ENCODE assay signal across 10 cellular contexts in the genomic region with DNA sequence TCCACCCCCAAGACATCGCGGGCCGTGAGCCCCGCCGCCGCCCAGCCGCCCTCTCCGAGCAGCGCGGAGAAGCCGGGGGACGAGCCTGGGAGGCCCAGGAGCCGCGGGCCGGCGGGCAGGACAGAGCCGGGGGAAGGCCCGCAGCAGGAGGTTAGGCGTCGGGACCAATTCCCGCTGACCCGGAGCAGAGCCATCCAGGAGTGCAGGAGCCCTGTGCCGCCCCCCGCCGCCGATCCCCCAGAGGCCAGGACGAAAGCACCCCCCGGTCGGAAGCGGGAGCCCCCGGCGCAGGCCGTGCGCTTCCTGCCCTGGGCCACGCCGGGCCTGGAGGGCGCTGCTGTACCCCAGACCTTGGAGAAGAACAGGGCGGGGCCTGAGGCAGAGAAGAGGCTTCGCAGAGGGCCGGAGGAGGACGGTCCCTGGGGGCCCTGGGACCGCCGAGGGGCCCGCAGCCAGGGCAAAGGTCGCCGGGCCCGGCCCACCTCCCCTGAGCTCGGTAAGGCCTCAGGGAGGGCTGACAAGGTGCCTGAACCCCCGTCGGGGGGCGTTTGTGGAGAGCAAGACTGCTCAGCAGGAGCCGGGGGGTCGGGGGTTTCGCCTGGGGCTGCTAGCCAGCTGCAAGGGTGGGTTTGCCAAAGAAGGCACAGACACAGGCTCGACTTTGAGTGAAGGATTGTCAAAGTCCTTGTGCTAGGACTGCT. TPM values are rescaled to one million over a fixed set of nuclear protein-coding genes. Genes with fewer than 3 reads are reported as not detected.
DNase-seq lines count a peak whose midpoint lies in the region; ATAC-seq lines count a peak whose summit lies in the region.
"Had no signal": no experiment of that assay in that cellular context is flagged by ENCODE, and none has a peak within 500 bp of the region (broad histone marks: within the 10 kb centered on the region; RNA-seq: fewer than 3 reads in every experiment).

No MANE protein-coding gene starts in this region.

- peak overlapping the region; percentile 52 for H3K4me3 ChIP-seq in BLaER1
- H3K4me3 ChIP-seq: breast epithelium had no signal

- ATAC-seq in HG03135 (IDR thresholded peaks at IDR 0.05; ENCODE audit: unreplicated experiment) = no peak

- peak; percentile 44 for DNase-seq in activated CD8-positive, alpha-beta memory T cell treated with anti-CD3 and anti-CD28 coated beads, Interleukin-2, amount 50 U/mL, for 4 hours
- peak; percentile 61 for DNase-seq in left kidney (ENCODE audit: low read depth, low spot score)
- no peak for DNase-seq in HT-29 (ENCODE audit: low spot score)
- DNase-seq in NCI-H774 (lab: John Stamatoyannopoulos, UW) = no peak
- DNase-seq: NCI-H1930, small intestine, T-helper 2 cell had no signal

- peaks cover 11% of the 10 kb centered on the region; the same call in 1 of the 2 replicates for H3K36me3 ChIP-seq in BLaER1
- H3K36me3 ChIP-seq: breast epithelium had no signal

- H3K4me2 ChIP-seq in BLaER1 = peak overlapping the region; percentile 69

- peaks cover 61% of the 10 kb centered on the region for H3K27me3 ChIP-seq in BLaER1
- H3K27me3 ChIP-seq: breast epithelium had no signal

- H3K9ac ChIP-seq in BLaER1 = no peak overlapping the region

- no peak overlapping the region for H3K27ac ChIP-seq in BLaER1
- H3K27ac ChIP-seq: breast epithelium had no signal

- H3K9me3 ChIP-seq in BLaER1 = no peaks in the 10 kb centered on the region
- H3K9me3 ChIP-seq: breast epithelium had no signal

- H4K20me1 ChIP-seq in BLaER1 = peaks cover 33% of the 10 kb centered on the region

- H3K4me1 ChIP-seq in BLaER1 = peaks cover 53% of the 10 kb centered on the region

RNA-seq across cellular contexts. Expression of gene SPEG, which starts 14.3 kb away (rescaled TPM):
- 6.7 and 8.3 TPM in 2 replicates for total RNA-seq in HT-29 (2014; rRNA removed; shearing (Covaris generic))

RNA-seq across cellular contexts. Expression of gene DES, which starts 30.7 kb away (rescaled TPM):
- total RNA-seq in HT-29 (2014; rRNA removed; shearing (Covaris generic)) = 0.63 TPM in 1 of 2 replicates, not detected in the other

RNA-seq across cellular contexts. Expression of gene GMPPA, which starts 49.8 kb away (rescaled TPM):
- 68.2 and 84.5 TPM in 2 replicates for total RNA-seq in HT-29 (2014; rRNA removed; shearing (Covaris generic))

Comparison
In these comparisons a context has a peak if more than half of its experiments do, and no peak if none do; other contexts are left out.
1. DNase-seq: peak in activated CD8-positive, alpha-beta memory T cell treated with anti-CD3 and anti-CD28 coated beads, Interleukin-2, amount 50 U/mL, for 4 hours (single experiment) and left kidney (single experiment); none in HT-29 (single experiment) and NCI-H774 (single experiment).